Comparison of ENCODE assay signal across 9 cellular contexts in genomic region chr11:518463-519202, GRCh38. TPM values are rescaled to one million over a fixed set of nuclear protein-coding genes. Genes with fewer than 3 reads are reported as not detected.
DNase-seq lines count a peak whose midpoint lies in the region; ATAC-seq and TF ChIP-seq lines count a peak whose summit lies in the region.
"Had no signal": no experiment of that assay in that cellular context is flagged by ENCODE, and none has a peak within 500 bp of the region (broad histone marks: within the 10 kb centered on the region; RNA-seq: fewer than 3 reads in every experiment).

No MANE protein-coding gene starts in this region.

- DNase-seq in AG20443 (ENCODE audit: low spot score), result peak; percentile 95
- peak; percentile 83 to 90 for DNase-seq in HL-60 (ENCODE audit: low read depth in 1 of 2, low spot score in 1 of 2)
- DNase-seq in activated B cell treated with CpG ODN at 0.5 μM for 24 hours, result peak; percentile 90
- peak; percentile 95 for DNase-seq in colonic mucosa
- peak; percentile 89 to 98 for DNase-seq in lower leg skin (ENCODE audit: low spot score in 2 of 2)
- peak; percentile 76 to 90 for DNase-seq in stimulated activated CD4-positive, alpha-beta T cell treated with anti-CD3 and anti-CD28 coated beads, Interleukin-4, amount 100 ng/mL, for 48 hours (ENCODE audit: low read depth in 2 of 2)
- no peak for DNase-seq in NCI-H1436 (lab: John Stamatoyannopoulos, UW)

- 9% methylated on average over 39 to 50 of the region's 74 CpGs for WGBS in lower leg skin, 2 donors

- H3K27me3 Mint-ChIP-seq in activated B cell treated with CpG ODN at 0.5 μM for 24 hours, result no peaks in the 10 kb centered on the region

- peak; percentile 68 for TF ChIP-seq CTCF in HL-60 (IDR thresholded peaks at IDR 0.05; ENCODE audit: insufficient read depth, low read length)
- peak; percentile 71 for TF ChIP-seq CTCF in activated B cell treated with CpG ODN at 0.5 μM for 24 hours (IDR thresholded peaks at IDR 0.05)
- TF ChIP-seq CTCF in colonic mucosa (IDR thresholded peaks at IDR 0.05), result peak; percentile 100
- peak in 2 of 3 donors; percentile 40 to 70 for TF ChIP-seq CTCF in lower leg skin (IDR thresholded peaks at IDR 0.05)

- H3K27me3 ChIP-seq in HL-60 (ENCODE audit: insufficient read depth, poor library complexity, severe bottlenecking) (no peaks in the 10 kb centered on the region), colonic mucosa (no peaks in the 10 kb centered on the region)

- H3K9me3 ChIP-seq in colonic mucosa, result no peaks in the 10 kb centered on the region

- H3K9ac ChIP-seq in colonic mucosa (ENCODE audit: low read depth in 2 of 2, low read length in 2 of 2), result no peak overlapping the region
- H3K9ac ChIP-seq: KMS-11 had no signal

- no peak for TF ChIP-seq POLR2A in lower leg skin (IDR thresholded peaks at IDR 0.05)

- ATAC-seq in GM19035 (IDR thresholded peaks at IDR 0.05; ENCODE audit: unreplicated experiment) (peak; percentile 88), activated B cell treated with CpG ODN at 0.5 μM for 24 hours (ENCODE audit: low read depth) (peak; percentile 98)

- CTCF ChIA-PET in activated B cell treated with CpG ODN at 0.5 μM for 24 hours (lab: Charles Lee), result interaction anchor here (0.6 to 1.6 kb wide), 4 partner anchors 9 to 112 kb away, joined by 3 to 7 read pairs (median 5); partner anchors contain the start of gene HRAS

- intact Hi-C loops in activated B cell treated with CpG ODN at 0.5 μM for 24 hours (cut with micrococcal nuclease) (loop anchor here (1.0 to 5.0 kb wide), 3 partner anchors 11 to 211 kb away; partner anchors contain the start of genes IFITM2, LRRC56 and RNH1), colonic mucosa (cut with DNase I) (no loop called here), lower leg skin (cut with DNase I; ENCODE audit: low total_unique reads) (no loop called here)

- H3K4me3 ChIP-seq in HL-60 (replicated peaks; ENCODE audit: insufficient read depth, low read length) (no peak overlapping the region), colonic mucosa (no peak overlapping the region), lower leg skin (ENCODE audit: low read depth, poor library complexity, severe bottlenecking) (no peak overlapping the region)

- POLR2A ChIA-PET in activated B cell treated with CpG ODN at 0.5 μM for 24 hours (lab: Charles Lee), result interaction anchor here (0.7 to 1.2 kb wide), 4 partner anchors 10 to 104 kb away, joined by 3 to 10 read pairs (median 6); partner anchors contain the start of genes HRAS, LRRC56 and SIGIRR

- peaks cover 7% of the 10 kb centered on the region for H3K36me3 Mint-ChIP-seq in activated B cell treated with CpG ODN at 0.5 μM for 24 hours (ENCODE audit: low read depth)

- H3K4me1 Mint-ChIP-seq in activated B cell treated with CpG ODN at 0.5 μM for 24 hours, result peaks cover 5% of the 10 kb centered on the region

- H3K27ac Mint-ChIP-seq in activated B cell treated with CpG ODN at 0.5 μM for 24 hours, result peak overlapping the region; percentile 83

- no peaks in the 10 kb centered on the region for H3K36me3 ChIP-seq in colonic mucosa

- H3K9me3 Mint-ChIP-seq in activated B cell treated with CpG ODN at 0.5 μM for 24 hours, result no peaks in the 10 kb centered on the region

- H3K4me3 Mint-ChIP-seq in activated B cell treated with CpG ODN at 0.5 μM for 24 hours, result peak overlapping the region; percentile 79

- no peaks in the 10 kb centered on the region for H3K4me1 ChIP-seq in colonic mucosa

- H3K27ac ChIP-seq in HL-60 (replicated peaks) (peak overlapping the region; percentile 39; the same call in 1 of the 2 replicates), colonic mucosa (peak overlapping the region; percentile 75)
- H3K27ac ChIP-seq: KMS-11 had no signal

RNA-seq across cellular contexts. Expression of gene RNH1, which starts 11.6 kb away (rescaled TPM):
- total RNA-seq in activated B cell treated with CpG ODN at 0.5 μM for 24 hours, result 101 and 103 TPM in 2 replicates
- total RNA-seq in colonic mucosa, result 100 to 1,000 TPM; 106 to 140 TPM
- total RNA-seq in lower leg skin, result 100 to 1,000 TPM; 419 to 465 (median 446) TPM

RNA-seq across cellular contexts. Expression of gene HRAS, which starts 16.7 kb away (rescaled TPM):
- 37.2 and 43.9 TPM in 2 replicates for total RNA-seq in activated B cell treated with CpG ODN at 0.5 μM for 24 hours
- total RNA-seq in colonic mucosa, result 10 to 100 TPM; 38.4 to 67.0 TPM
- 100 to 1,000 TPM in 3 of 4 donors, 10 to 100 TPM in 1; 98.5 to 196 (median 117) TPM for total RNA-seq in lower leg skin

RNA-seq across cellular contexts. Expression of gene LRRC56, which starts 18.7 kb away (rescaled TPM):
- 7.1 and 7.9 TPM in 2 replicates for total RNA-seq in activated B cell treated with CpG ODN at 0.5 μM for 24 hours
- 1 to 10 TPM; 2.8 to 3.2 TPM for total RNA-seq in colonic mucosa
- 1 to 10 TPM; 1.5 to 2.7 (median 1.8) TPM for total RNA-seq in lower leg skin

RNA-seq across cellular contexts. Expression of gene LMNTD2, which starts 41.9 kb away (rescaled TPM):
- total RNA-seq in activated B cell treated with CpG ODN at 0.5 μM for 24 hours (8.6 and 9.1 TPM in 2 replicates), colonic mucosa (10 to 100 TPM in 1 of 2 donors, 1 to 10 TPM in 1; 9.8 to 13.6 TPM), lower leg skin (10 to 100 TPM in 2 of 4 donors, 1 to 10 TPM in 2; 7.6 to 20.4 (median 11.2) TPM)

RNA-seq across cellular contexts. Expression of gene RASSF7, which starts 42.1 kb away (rescaled TPM):
- total RNA-seq in activated B cell treated with CpG ODN at 0.5 μM for 24 hours, result 14.2 and 14.9 TPM in 2 replicates
- total RNA-seq in colonic mucosa, result 100 to 1,000 TPM; 108 to 139 TPM
- total RNA-seq in lower leg skin, result 100 to 1,000 TPM in 3 of 4 donors, 10 to 100 TPM in 1; 99.7 to 174 (median 139) TPM
